In the genomic region with DNA sequence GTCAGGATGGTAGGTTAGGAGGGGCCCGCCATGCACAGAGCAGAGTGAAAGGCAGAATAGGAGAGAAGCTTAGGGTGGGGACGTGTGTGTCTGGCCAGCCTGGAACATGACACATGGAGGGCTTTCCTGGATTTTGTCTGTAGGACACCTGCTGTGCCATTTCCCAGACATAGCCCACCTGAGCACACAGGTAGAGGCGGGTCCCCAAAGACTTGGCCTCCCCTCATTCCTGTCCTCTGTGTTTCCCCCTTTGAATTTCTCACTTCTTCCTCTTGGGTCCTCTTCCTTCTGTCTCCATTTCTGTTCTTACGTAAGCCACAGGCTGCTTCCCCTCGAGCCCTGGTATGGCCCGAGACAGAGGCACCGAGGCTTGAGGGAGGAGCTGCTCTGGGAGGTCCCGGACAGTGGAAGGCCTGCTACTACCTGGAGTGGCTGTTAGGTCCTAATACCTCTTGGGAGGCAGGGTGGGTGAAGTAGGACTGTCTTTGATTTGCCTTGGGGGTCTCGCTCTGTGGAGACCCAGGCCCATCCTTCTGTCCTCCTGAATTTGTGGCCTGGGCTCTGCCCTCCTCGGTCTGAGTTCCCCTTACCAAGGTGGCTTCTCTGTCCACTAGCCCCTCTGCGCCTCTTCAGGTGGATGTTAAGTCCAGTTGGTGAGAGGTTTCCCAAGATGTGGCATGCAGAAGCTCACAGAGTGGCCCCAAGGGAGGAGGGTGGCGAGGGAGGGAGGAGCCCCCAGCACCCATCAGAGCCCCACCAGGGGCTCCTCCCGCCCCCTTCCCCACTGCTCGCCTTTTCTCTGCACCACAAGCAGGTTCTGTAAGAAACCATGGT, we compare ENCODE assay signal across 16 cellular contexts. TPM values are rescaled to one million over a fixed set of nuclear protein-coding genes. Genes with fewer than 3 reads are reported as not detected.
DNase-seq lines count a peak whose midpoint lies in the region; ATAC-seq and TF ChIP-seq lines count a peak whose summit lies in the region.
"Had no signal": no experiment of that assay in that cellular context is flagged by ENCODE, and none has a peak within 500 bp of the region (broad histone marks: within the 10 kb centered on the region; RNA-seq: fewer than 3 reads in every experiment).

No MANE protein-coding gene starts in this region.

- no peaks in the 10 kb centered on the region for H3K36me3 Mint-ChIP-seq in glutamatergic neuron (ENCODE audit: unreplicated experiment)

- peaks cover 9% of the 10 kb centered on the region for H3K27me3 Mint-ChIP-seq in glutamatergic neuron (ENCODE audit: unreplicated experiment)
- H3K27me3 Mint-ChIP-seq: activated CD4-positive, alpha-beta memory T cell treated with anti-CD3 and anti-CD28 coated beads, Interleukin-2, amount 10 ng/mL, durations not matched to agents 7 days and 5 days; CD4-positive, alpha-beta memory T cell; T-helper 17 cell had no signal

- no peaks in the 10 kb centered on the region for H3K36me3 ChIP-seq in psoas muscle (ENCODE audit: insufficient read depth in 1 of 2, low read depth in 1 of 2)

- H3K27ac Mint-ChIP-seq in glutamatergic neuron (ENCODE audit: unreplicated experiment): peak overlapping the region; percentile 89
- H3K27ac Mint-ChIP-seq: activated CD4-positive, alpha-beta memory T cell treated with anti-CD3 and anti-CD28 coated beads, Interleukin-2, amount 10 ng/mL, durations not matched to agents 7 days and 5 days; activated naive CD4-positive, alpha-beta T cell treated with anti-CD3 and anti-CD28 coated beads for 36 hours; T-helper 17 cell had no signal

- peaks cover 66% of the 10 kb centered on the region for H3K4me1 Mint-ChIP-seq in glutamatergic neuron (ENCODE audit: low read depth, unreplicated experiment)

- ATAC-seq in psoas muscle: no peak
- ATAC-seq: T-helper 17 cell had no signal

- TF ChIP-seq CTCF in glutamatergic neuron (IDR thresholded peaks at IDR 0.05; ENCODE audit: partially characterized antibody, unreplicated experiment): no peak
- TF ChIP-seq CTCF in psoas muscle (IDR thresholded peaks at IDR 0.05): no peak

- H3K4me3 Mint-ChIP-seq in glutamatergic neuron (ENCODE audit: unreplicated experiment): peak overlapping the region; percentile 65
- H3K4me3 Mint-ChIP-seq: activated CD4-positive, alpha-beta memory T cell treated with anti-CD3 and anti-CD28 coated beads, Interleukin-2, amount 10 ng/mL, durations not matched to agents 7 days and 5 days; activated naive CD4-positive, alpha-beta T cell treated with anti-CD3 and anti-CD28 coated beads for 36 hours; CD4-positive, alpha-beta memory T cell; T-helper 17 cell had no signal

- no peaks in the 10 kb centered on the region for H3K27me3 ChIP-seq in psoas muscle (ENCODE audit: insufficient read depth in 3 of 3, low read length in 2 of 3)

- no peak overlapping the region for H3K27ac ChIP-seq in psoas muscle

- no peaks in the 10 kb centered on the region for H3K9me3 ChIP-seq in psoas muscle

- peaks cover 16% of the 10 kb centered on the region for H3K9me3 Mint-ChIP-seq in glutamatergic neuron (ENCODE audit: unreplicated experiment)
- H3K9me3 Mint-ChIP-seq: activated CD4-positive, alpha-beta memory T cell treated with anti-CD3 and anti-CD28 coated beads, Interleukin-2, amount 10 ng/mL, durations not matched to agents 7 days and 5 days; CD4-positive, alpha-beta memory T cell had no signal

- 80 to 92% (median 88%) methylated on average over 14 of the region's 14 CpGs for WGBS in psoas muscle, 3 donors

- intact Hi-C loops in posterior vena cava (cut with DNase I): loop anchor here in 1 of 2 donors (1.0 kb wide), 1 partner anchor 32 kb away; no protein-coding TSS in a partner anchor
- intact Hi-C loops in psoas muscle (cut with DNase I): loop anchor here in 1 of 2 donors (10.0 kb wide), 1 partner anchor 100 kb away; no protein-coding TSS in a partner anchor

- peak; percentile 77 for DNase-seq in GF-D8 (lab: John Stamatoyannopoulos, UW)
- peak; percentile 32 for DNase-seq in NOMO-1 treated with dmso at 0.1 percent for 144 hours (lab: John Stamatoyannopoulos, UW; ENCODE audit: unreplicated experiment)
- DNase-seq in glutamatergic neuron: no peak
- DNase-seq in posterior vena cava (ENCODE audit: low spot score): peak; percentile 55
- no peak for DNase-seq in stimulated activated CD4-positive, alpha-beta T cell treated with anti-CD3 and anti-CD28 coated beads, Interleukin-2, amount 100 ng/mL, for 48 hours
- no peak for DNase-seq in psoas muscle
- DNase-seq in ecto neural progenitor cell (ENCODE audit: low spot score): no peak
- DNase-seq in NCI-H446 (lab: John Stamatoyannopoulos, UW): no peak
- DNase-seq: activated CD4-positive, alpha-beta memory T cell treated with anti-CD3 and anti-CD28 coated beads, Interleukin-2, amount 10 ng/mL, durations not matched to agents 7 days and 5 days; activated naive CD4-positive, alpha-beta T cell treated with anti-CD3 and anti-CD28 coated beads for 36 hours; CD4-positive, alpha-beta memory T cell; NCI-H2081 treated with DMSO at 0.1 percent for 48 hours; OCI-M1; T-helper 17 cell had no signal

- no peak overlapping the region for H3K4me3 ChIP-seq in psoas muscle

- peaks cover 32% of the 10 kb centered on the region for H3K4me1 ChIP-seq in psoas muscle

RNA-seq across cellular contexts. Expression of a gene that starts 5.5 kb away (rescaled TPM):
- 20.5 TPM for total RNA-seq in glutamatergic neuron (ENCODE audit: unreplicated experiment)
- 1 to 10 TPM; 4.6 to 5.0 TPM for total RNA-seq in posterior vena cava
- total RNA-seq in psoas muscle: 1 to 10 TPM; 1.6 to 3.2 (median 2.8) TPM
- 1 to 10 TPM; 2.6 to 3.8 (median 3.7) TPM for polyA plus RNA-seq in psoas muscle

RNA-seq across cellular contexts. Expression of a gene that starts 16.0 kb away (rescaled TPM):
- 146 TPM for total RNA-seq in glutamatergic neuron (ENCODE audit: unreplicated experiment)
- total RNA-seq in posterior vena cava: 10 to 100 TPM; 48.9 to 50.5 TPM
- 100 to 1,000 TPM; 112 to 212 (median 137) TPM for total RNA-seq in psoas muscle
- polyA plus RNA-seq in psoas muscle: 100 to 1,000 TPM in 1 of 3 donors, 10 to 100 TPM in 2; 80.2 to 133 (median 83.2) TPM

RNA-seq across cellular contexts. Expression of a gene that starts 43.2 kb away (rescaled TPM):
- total RNA-seq in glutamatergic neuron (ENCODE audit: unreplicated experiment): 0.86 TPM
- 100 to 1,000 TPM; 123 to 153 TPM for total RNA-seq in posterior vena cava
- total RNA-seq in psoas muscle: 10 to 100 TPM in 2 of 4 donors, 1 to 10 TPM in 2; 4.1 to 17.9 (median 8.7) TPM
- polyA plus RNA-seq in psoas muscle: 1 to 10 TPM; 6.3 to 7.7 (median 7.3) TPM
- total RNA-seq: activated CD4-positive, alpha-beta memory T cell treated with anti-CD3 and anti-CD28 coated beads, Interleukin-2, amount 10 ng/mL, durations not matched to agents 7 days and 5 days; activated naive CD4-positive, alpha-beta T cell treated with anti-CD3 and anti-CD28 coated beads for 36 hours; CD4-positive, alpha-beta memory T cell; HT1080; osteocyte; T-helper 17 cell had no signal
- polyA plus RNA-seq: CD4-positive, alpha-beta memory T cell had no signal

Comparison
In these comparisons a context has a peak if more than half of its experiments do, and no peak if none do; other contexts are left out.
1. DNase-seq: peak in GF-D8 (single experiment), NOMO-1 treated with dmso at 0.1 percent for 144 hours (single experiment) and posterior vena cava (single experiment); none in glutamatergic neuron (single experiment), stimulated activated CD4-positive, alpha-beta T cell treated with anti-CD3 and anti-CD28 coated beads, Interleukin-2, amount 100 ng/mL, for 48 hours (0 of 2), psoas muscle (0 of 2), ecto neural progenitor cell (single experiment) and NCI-H446 (0 of 2).
2. RNA of a gene that starts 43.2 kb away (total RNA-seq): 123 to 153 TPM in posterior vena cava; 4.1 to 17.9 TPM in psoas muscle and 0.86 TPM in glutamatergic neuron (single experiment); every median in the first group is over 4 times any median in the second.